ENCODE assay signal across 1 cellular context in genomic region chr2:197200056-197200455, GRCh38.
TF ChIP-seq lines count a peak whose summit lies in the region.

No MANE protein-coding gene starts in this region.

TF ChIP-seq in GM23338, 12 proteins besides CTCF, POLR2A, EP300 and RAD21 (continued from another document):
- no peak for TF ChIP-seq ZNF462 (CRISPR knock-in tag; IDR thresholded peaks at IDR 0.05)
- TF ChIP-seq ZNF331 (CRISPR knock-in tag; IDR thresholded peaks at IDR 0.05; ENCODE audit: low read depth) = no peak
TF ChIP-seq in GM23338: peak in this region for 0.
